In genomic region chr7:73842248-73842895, GRCh38 we compare ENCODE assay signal across 7 cellular contexts. TPM values are rescaled to one million over a fixed set of nuclear protein-coding genes. Genes with fewer than 3 reads are reported as not detected.
DNase-seq lines count a peak whose midpoint lies in the region; ATAC-seq, FAIRE-seq and TF ChIP-seq lines count a peak whose summit lies in the region.

Gene METTL27 (minus strand): TSS chr7:73842516. CDS start chr7:73842140, 376 bp downstream.

- peaks cover 17% of the 10 kb centered on the region for H3K27me3 Mint-ChIP-seq in T-helper 2 cell treated with Interferon-gamma antibody and Interleukin-4, amounts not matched to agents 5 μg/mL and 100 μg/mL, for 36 hours (ENCODE audit: low read depth)
- no peaks in the 10 kb centered on the region for H3K27me3 Mint-ChIP-seq in astrocyte (ENCODE audit: low read depth, unreplicated experiment)

- H3K27ac ChIP-seq in astrocyte (ENCODE audit: low read depth, low read length) (peak within 1 kb of the TSS; percentile 73), hepatocyte (peak within 1 kb of the TSS; percentile 82)

- H3K36me3 Mint-ChIP-seq in T-helper 2 cell treated with Interferon-gamma antibody and Interleukin-4, amounts not matched to agents 5 μg/mL and 100 μg/mL, for 36 hours (ENCODE audit: low read depth), result no peaks in the 10 kb centered on the region
- H3K36me3 Mint-ChIP-seq in astrocyte (ENCODE audit: low read depth, unreplicated experiment), result no peaks in the 10 kb centered on the region

- H3K4me3 Mint-ChIP-seq in T-helper 2 cell treated with Interferon-gamma antibody and Interleukin-4, amounts not matched to agents 5 μg/mL and 100 μg/mL, for 36 hours, result peak within 1 kb of the TSS; percentile 90
- H3K4me3 Mint-ChIP-seq in astrocyte (ENCODE audit: unreplicated experiment), result peak within 1 kb of the TSS; percentile 85

- ATAC-seq in GM18505 (IDR thresholded peaks at IDR 0.05; ENCODE audit: unreplicated experiment) (peak; percentile 86), HG02938 (IDR thresholded peaks at IDR 0.05; ENCODE audit: unreplicated experiment) (peak; percentile 92)

- H3K9me3 ChIP-seq in astrocyte (ENCODE audit: insufficient read depth, low read depth, low read length) (no peaks in the 10 kb centered on the region), hepatocyte (ENCODE audit: low read depth) (no peaks in the 10 kb centered on the region)

- no peaks in the 10 kb centered on the region for H3K9me3 Mint-ChIP-seq in T-helper 2 cell treated with Interferon-gamma antibody and Interleukin-4, amounts not matched to agents 5 μg/mL and 100 μg/mL, for 36 hours
- peaks cover 2% of the 10 kb centered on the region for H3K9me3 Mint-ChIP-seq in astrocyte (ENCODE audit: unreplicated experiment)

- no peaks in the 10 kb centered on the region for H3K27me3 ChIP-seq in astrocyte (ENCODE audit: insufficient read depth, low read length)
- no peaks in the 10 kb centered on the region for H3K27me3 ChIP-seq in hepatocyte

- H3K27ac Mint-ChIP-seq in T-helper 2 cell treated with Interferon-gamma antibody and Interleukin-4, amounts not matched to agents 5 μg/mL and 100 μg/mL, for 36 hours, result peak within 1 kb of the TSS; percentile 80
- no peak within 1 kb of the TSS for H3K27ac Mint-ChIP-seq in astrocyte (ENCODE audit: unreplicated experiment)

- DNase-seq in NCI-H187 (lab: John Stamatoyannopoulos, UW) (peak; percentile 77 to 94), astrocyte (ENCODE audit: low read depth) (peak; percentile 81), hepatocyte (ENCODE audit: low spot score) (peak; percentile 97), retina (peak; percentile 92)
- DNase-seq in T-helper 2 cell treated with Interferon-gamma antibody and Interleukin-4, amounts not matched to agents 5 μg/mL and 100 μg/mL, for 36 hours (ENCODE audit: low spot score), result peak; percentile 92

- peak within 1 kb of the TSS; percentile 85 for H3K9ac ChIP-seq in astrocyte (ENCODE audit: low read length)

- peak within 1 kb of the TSS; percentile 92 for H3K4me2 ChIP-seq in astrocyte (ENCODE audit: low read length)
- H3K4me2 ChIP-seq in hepatocyte, result peak within 1 kb of the TSS; percentile 88

- H3K4me1 ChIP-seq in astrocyte (ENCODE audit: insufficient read depth, low read length) (no peaks in the 10 kb centered on the region), hepatocyte (ENCODE audit: insufficient read depth) (peaks cover 7% of the 10 kb centered on the region)

- peak within 1 kb of the TSS; percentile 71 for H3K4me3 ChIP-seq in astrocyte (ENCODE audit: insufficient read depth, low read depth, low read length)
- H3K4me3 ChIP-seq in hepatocyte, result peak within 1 kb of the TSS; percentile 29

- whole genome bisulfite sequencing in hepatocyte (ENCODE audit: low lambda C conversion rate, missing lambda C conversion rate), result 2% methylated on average over 23 of the region's 35 CpGs

- FAIRE-seq in astrocyte (lab: Jason Lieb, UNC), result no peak

- H4K20me1 ChIP-seq in astrocyte (ENCODE audit: insufficient read depth, low read length), result no peaks in the 10 kb centered on the region
- no peaks in the 10 kb centered on the region for H4K20me1 ChIP-seq in hepatocyte (ENCODE audit: insufficient read depth, poor library complexity, severe bottlenecking)

- H3K79me2 ChIP-seq in astrocyte (ENCODE audit: insufficient read depth, low read length), result no peaks in the 10 kb centered on the region
- H3K79me2 ChIP-seq in hepatocyte, result peaks cover 2% of the 10 kb centered on the region

- H3K4me1 Mint-ChIP-seq in T-helper 2 cell treated with Interferon-gamma antibody and Interleukin-4, amounts not matched to agents 5 μg/mL and 100 μg/mL, for 36 hours (ENCODE audit: low read depth), result peaks cover 20% of the 10 kb centered on the region
- H3K4me1 Mint-ChIP-seq in astrocyte (ENCODE audit: low read depth, unreplicated experiment), result peaks cover 17% of the 10 kb centered on the region

- TF ChIP-seq CTCF in astrocyte (IDR thresholded peaks at IDR 0.05; ENCODE audit: insufficient read depth, low read depth, low read length), result no peak
- no peak for TF ChIP-seq CTCF in hepatocyte (IDR thresholded peaks at IDR 0.05; ENCODE audit: poor library complexity)

- peak; percentile 69 for TF ChIP-seq POLR2A in GM18505 (IDR thresholded peaks at IDR 0.05; ENCODE audit: borderline replicate concordance, extremely low read depth, insufficient read depth, insufficient read length)

- H2AFZ ChIP-seq in astrocyte (ENCODE audit: low read depth, low read length) (peak within 1 kb of the TSS; percentile 97), hepatocyte (peak within 1 kb of the TSS; percentile 65)

- no peaks in the 10 kb centered on the region for H3K36me3 ChIP-seq in astrocyte (ENCODE audit: insufficient read depth, low read length)
- H3K36me3 ChIP-seq in hepatocyte (replicated peaks; ENCODE audit: insufficient read depth, low read depth), result no peaks in the 10 kb centered on the region

- H3K9me2 ChIP-seq in hepatocyte (replicated peaks; ENCODE audit: insufficient read depth), result no peaks in the 10 kb centered on the region

RNA-seq across cellular contexts. Expression of gene METTL27, which starts in this region (rescaled TPM):
- 2.1 and 2.5 TPM in 2 replicates for total RNA-seq in astrocyte
- 1.6 and 2.6 TPM in 2 replicates for total RNA-seq in hepatocyte
- polyA plus RNA-seq in hepatocyte, result 6.5 and 11.4 TPM in 2 replicates

Comparison
In these comparisons a context has a peak if more than half of its experiments do, and no peak if none do; other contexts are left out.
1. Peak in every context shown above with its lines: DNase-seq, ATAC-seq, H3K4me3 ChIP-seq and H3K27ac ChIP-seq.